ENCODE assay signal across 1 cellular context in the genomic region with DNA sequence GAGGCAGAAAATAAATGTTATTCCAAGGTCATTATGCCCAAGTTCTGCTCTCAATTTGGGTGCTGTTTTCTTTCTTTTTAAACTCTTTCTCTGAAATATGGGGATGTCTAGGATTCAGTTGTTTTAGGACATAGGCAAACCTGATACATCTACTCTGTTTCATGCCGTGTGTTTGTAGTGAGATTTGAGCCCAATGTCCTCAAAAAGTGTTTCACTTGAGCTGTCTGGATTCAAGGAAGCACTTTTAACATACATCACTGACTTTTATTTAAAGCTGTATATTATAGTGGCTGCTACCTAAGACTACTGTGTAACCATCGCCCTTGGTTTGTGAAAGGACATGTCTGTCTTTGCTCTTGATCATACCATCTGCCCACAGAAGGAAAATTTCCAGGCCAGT.
TF ChIP-seq lines count a peak whose summit lies in the region.

No MANE protein-coding gene starts in this region.

TF ChIP-seq in GM23338, 12 proteins besides CTCF, POLR2A, EP300 and RAD21 (continued from another document):
- TF ChIP-seq, protein P1, sequence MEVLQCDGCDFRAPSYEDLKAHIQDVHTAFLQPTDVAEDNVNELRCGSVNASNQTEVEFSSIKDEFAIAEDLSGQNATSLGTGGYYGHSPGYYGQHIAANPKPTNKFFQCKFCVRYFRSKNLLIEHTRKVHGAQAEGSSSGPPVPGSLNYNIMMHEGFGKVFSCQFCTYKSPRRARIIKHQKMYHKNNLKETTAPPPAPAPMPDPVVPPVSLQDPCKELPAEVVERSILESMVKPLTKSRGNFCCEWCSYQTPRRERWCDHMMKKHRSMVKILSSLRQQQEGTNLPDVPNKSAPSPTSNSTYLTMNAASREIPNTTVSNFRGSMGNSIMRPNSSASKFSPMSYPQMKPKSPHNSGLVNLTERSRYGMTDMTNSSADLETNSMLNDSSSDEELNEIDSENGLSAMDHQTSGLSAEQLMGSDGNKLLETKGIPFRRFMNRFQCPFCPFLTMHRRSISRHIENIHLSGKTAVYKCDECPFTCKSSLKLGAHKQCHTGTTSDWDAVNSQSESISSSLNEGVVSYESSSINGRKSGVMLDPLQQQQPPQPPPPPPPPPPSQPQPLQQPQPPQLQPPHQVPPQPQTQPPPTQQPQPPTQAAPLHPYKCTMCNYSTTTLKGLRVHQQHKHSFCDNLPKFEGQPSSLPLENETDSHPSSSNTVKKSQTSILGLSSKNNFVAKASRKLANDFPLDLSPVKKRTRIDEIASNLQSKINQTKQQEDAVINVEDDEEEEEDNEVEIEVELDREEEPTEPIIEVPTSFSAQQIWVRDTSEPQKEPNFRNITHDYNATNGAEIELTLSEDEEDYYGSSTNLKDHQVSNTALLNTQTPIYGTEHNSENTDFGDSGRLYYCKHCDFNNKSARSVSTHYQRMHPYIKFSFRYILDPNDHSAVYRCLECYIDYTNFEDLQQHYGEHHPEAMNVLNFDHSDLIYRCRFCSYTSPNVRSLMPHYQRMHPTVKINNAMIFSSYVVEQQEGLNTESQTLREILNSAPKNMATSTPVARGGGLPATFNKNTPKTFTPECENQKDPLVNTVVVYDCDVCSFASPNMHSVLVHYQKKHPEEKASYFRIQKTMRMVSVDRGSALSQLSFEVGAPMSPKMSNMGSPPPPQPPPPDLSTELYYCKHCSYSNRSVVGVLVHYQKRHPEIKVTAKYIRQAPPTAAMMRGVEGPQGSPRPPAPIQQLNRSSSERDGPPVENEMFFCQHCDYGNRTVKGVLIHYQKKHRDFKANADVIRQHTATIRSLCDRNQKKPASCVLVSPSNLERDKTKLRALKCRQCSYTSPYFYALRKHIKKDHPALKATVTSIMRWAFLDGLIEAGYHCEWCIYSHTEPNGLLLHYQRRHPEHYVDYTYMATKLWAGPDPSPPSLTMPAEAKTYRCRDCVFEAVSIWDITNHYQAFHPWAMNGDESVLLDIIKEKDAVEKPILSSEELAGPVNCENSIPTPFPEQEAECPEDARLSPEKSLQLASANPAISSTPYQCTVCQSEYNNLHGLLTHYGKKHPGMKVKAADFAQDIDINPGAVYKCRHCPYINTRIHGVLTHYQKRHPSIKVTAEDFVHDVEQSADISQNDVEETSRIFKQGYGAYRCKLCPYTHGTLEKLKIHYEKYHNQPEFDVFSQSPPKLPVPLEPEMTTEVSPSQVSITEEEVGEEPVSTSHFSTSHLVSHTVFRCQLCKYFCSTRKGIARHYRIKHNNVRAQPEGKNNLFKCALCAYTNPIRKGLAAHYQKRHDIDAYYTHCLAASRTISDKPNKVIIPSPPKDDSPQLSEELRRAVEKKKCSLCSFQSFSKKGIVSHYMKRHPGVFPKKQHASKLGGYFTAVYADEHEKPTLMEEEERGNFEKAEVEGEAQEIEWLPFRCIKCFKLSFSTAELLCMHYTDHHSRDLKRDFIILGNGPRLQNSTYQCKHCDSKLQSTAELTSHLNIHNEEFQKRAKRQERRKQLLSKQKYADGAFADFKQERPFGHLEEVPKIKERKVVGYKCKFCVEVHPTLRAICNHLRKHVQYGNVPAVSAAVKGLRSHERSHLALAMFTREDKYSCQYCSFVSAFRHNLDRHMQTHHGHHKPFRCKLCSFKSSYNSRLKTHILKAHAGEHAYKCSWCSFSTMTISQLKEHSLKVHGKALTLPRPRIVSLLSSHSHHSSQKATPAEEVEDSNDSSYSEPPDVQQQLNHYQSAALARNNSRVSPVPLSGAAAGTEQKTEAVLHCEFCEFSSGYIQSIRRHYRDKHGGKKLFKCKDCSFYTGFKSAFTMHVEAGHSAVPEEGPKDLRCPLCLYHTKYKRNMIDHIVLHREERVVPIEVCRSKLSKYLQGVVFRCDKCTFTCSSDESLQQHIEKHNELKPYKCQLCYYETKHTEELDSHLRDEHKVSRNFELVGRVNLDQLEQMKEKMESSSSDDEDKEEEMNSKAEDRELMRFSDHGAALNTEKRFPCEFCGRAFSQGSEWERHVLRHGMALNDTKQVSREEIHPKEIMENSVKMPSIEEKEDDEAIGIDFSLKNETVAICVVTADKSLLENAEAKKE (CRISPR knock-in tag; IDR thresholded peaks at IDR 0.05) = no peak
- no peak for TF ChIP-seq NANOG (IDR thresholded peaks at IDR 0.05; ENCODE audit: borderline replicate concordance)
